Comparison of ENCODE assay signal across 14 cellular contexts in the genomic region with DNA sequence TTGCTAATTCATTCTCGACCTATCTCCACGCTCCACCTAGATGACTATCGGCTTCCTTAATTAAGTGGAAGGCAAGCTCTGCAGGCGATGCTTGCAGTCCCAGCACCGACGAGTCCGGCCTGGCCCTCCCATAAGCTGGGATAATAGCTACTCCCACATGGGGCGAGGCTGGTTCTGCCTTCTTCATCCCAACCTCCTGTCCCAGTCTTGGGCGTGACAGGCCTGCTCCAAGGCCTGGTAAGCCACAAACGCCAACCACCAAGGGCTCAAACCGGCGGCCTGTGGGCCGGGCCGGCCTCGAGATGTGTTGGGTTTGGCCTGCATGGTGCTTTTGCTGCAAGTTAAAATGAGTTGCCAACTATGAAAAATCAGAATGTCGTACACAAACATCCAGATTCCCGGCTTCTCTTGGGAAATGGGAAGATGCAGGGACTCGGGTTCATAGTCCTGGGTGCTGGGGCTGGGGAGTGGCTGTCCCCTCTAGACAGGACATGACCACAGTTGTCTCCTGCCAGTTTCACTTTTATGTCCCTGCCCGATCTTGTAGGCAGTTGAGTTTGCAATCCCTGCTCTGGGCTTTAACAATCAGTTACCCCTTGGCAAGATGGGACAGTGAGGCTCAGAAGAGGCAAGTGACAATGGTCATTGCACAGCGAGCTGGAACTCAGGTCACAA. TPM values are rescaled to one million over a fixed set of nuclear protein-coding genes. Genes with fewer than 3 reads are reported as not detected.
DNase-seq lines count a peak whose midpoint lies in the region; ATAC-seq and TF ChIP-seq lines count a peak whose summit lies in the region.
"Had no signal": no experiment of that assay in that cellular context is flagged by ENCODE, and none has a peak within 500 bp of the region (broad histone marks: within the 10 kb centered on the region; RNA-seq: fewer than 3 reads in every experiment).

No MANE protein-coding gene starts in this region.

- peak overlapping the region; percentile 60 for H3K27ac Mint-ChIP-seq in stimulated activated effector memory CD8-positive, alpha-beta T cell treated with anti-CD3 and anti-CD28 coated beads, Interleukin-12 subunit alpha, Interleukin-12 subunit beta, amount 100 ng/mL, for 72 hours
- H3K27ac Mint-ChIP-seq in activated CD8-positive, alpha-beta memory T cell treated with anti-CD3 and anti-CD28 coated beads, Interleukin-2, amount 10 ng/mL, durations not matched to agents 7 days and 5 days, result no peak overlapping the region
- H3K27ac Mint-ChIP-seq in activated naive CD8-positive, alpha-beta T cell treated with anti-CD3 and anti-CD28 coated beads for 36 hours, result no peak overlapping the region
- H3K27ac Mint-ChIP-seq: CD4-positive, alpha-beta T cell had no signal

- TF ChIP-seq CTCF in lower lobe of right lung (IDR thresholded peaks at IDR 0.05), result no peak

- no peak overlapping the region for H3K4me3 Mint-ChIP-seq in stimulated activated effector memory CD8-positive, alpha-beta T cell treated with anti-CD3 and anti-CD28 coated beads, Interleukin-12 subunit alpha, Interleukin-12 subunit beta, amount 100 ng/mL, for 72 hours
- H3K4me3 Mint-ChIP-seq in activated CD8-positive, alpha-beta memory T cell treated with anti-CD3 and anti-CD28 coated beads, Interleukin-2, amount 10 ng/mL, durations not matched to agents 7 days and 5 days, result no peak overlapping the region
- H3K4me3 Mint-ChIP-seq in activated naive CD8-positive, alpha-beta T cell treated with anti-CD3 and anti-CD28 coated beads for 36 hours, result no peak overlapping the region
- H3K4me3 Mint-ChIP-seq: CD4-positive, alpha-beta T cell had no signal

- CTCF ChIA-PET in activated CD8-positive, alpha-beta memory T cell treated with anti-CD3 and anti-CD28 coated beads, Interleukin-2, amount 10 ng/mL, durations not matched to agents 7 days and 5 days (lab: Charles Lee), result no interaction called here

- no peaks in the 10 kb centered on the region for H3K79me2 ChIP-seq in ACC112 (ENCODE audit: control insufficient read depth, insufficient read depth, low read length, unreplicated experiment)

- peaks cover 45% of the 10 kb centered on the region for H3K4me1 Mint-ChIP-seq in stimulated activated effector memory CD8-positive, alpha-beta T cell treated with anti-CD3 and anti-CD28 coated beads, Interleukin-12 subunit alpha, Interleukin-12 subunit beta, amount 100 ng/mL, for 72 hours
- H3K4me1 Mint-ChIP-seq in activated CD8-positive, alpha-beta memory T cell treated with anti-CD3 and anti-CD28 coated beads, Interleukin-2, amount 10 ng/mL, durations not matched to agents 7 days and 5 days, result peaks cover 12% of the 10 kb centered on the region
- H3K4me1 Mint-ChIP-seq in activated naive CD8-positive, alpha-beta T cell treated with anti-CD3 and anti-CD28 coated beads for 36 hours, result peaks cover 15% of the 10 kb centered on the region

- peak overlapping the region; percentile 61; the same call in 1 of the 2 replicates for H3K27ac ChIP-seq in ACC112 (ENCODE audit: low read depth, low read length)
- H3K27ac ChIP-seq in lower lobe of right lung, result peak overlapping the region; percentile 54

- no peak for DNase-seq in adipocyte (ENCODE audit: low read depth)
- peak; percentile 64 for DNase-seq in lower lobe of right lung
- DNase-seq in stimulated activated effector memory CD8-positive, alpha-beta T cell treated with anti-CD3 and anti-CD28 coated beads, Interleukin-12 subunit alpha, Interleukin-12 subunit beta, amount 100 ng/mL, for 72 hours (ENCODE audit: low spot score in 2 of 2), result no peak
- DNase-seq in activated CD8-positive, alpha-beta memory T cell treated with anti-CD3 and anti-CD28 coated beads, Interleukin-2, amount 10 ng/mL, durations not matched to agents 7 days and 5 days, result no peak
- DNase-seq in activated CD4-positive, alpha-beta T cell treated with anti-CD3 and anti-CD28 coated beads for 1 hour, result no peak
- no peak for DNase-seq in activated naive CD8-positive, alpha-beta T cell treated with anti-CD3 and anti-CD28 coated beads for 36 hours
- DNase-seq: activated CD4-positive, alpha-beta T cell treated with anti-CD3 and anti-CD28 coated beads, Interleukin-2, amount 50 U/mL, for 1 hour; activated naive CD4-positive, alpha-beta T cell treated with anti-CD3 and anti-CD28 coated beads, Interleukin-2, amount 50 U/mL, for 16 hours; activated T-cell treated with anti-CD3 and anti-CD28 coated beads for 4 hours; CD4-positive, alpha-beta T cell; NCI-H1105 had no signal

- H3K9me3 ChIP-seq in adipocyte (ENCODE audit: control insufficient read depth, low read length) (peaks cover 3% of the 10 kb centered on the region), lower lobe of right lung (no peaks in the 10 kb centered on the region)

- H3K27me3 ChIP-seq in ACC112 (ENCODE audit: insufficient read depth, low read length), result no peaks in the 10 kb centered on the region
- no peaks in the 10 kb centered on the region for H3K27me3 ChIP-seq in adipocyte (replicated peaks; ENCODE audit: control insufficient read depth, insufficient read depth, low read length)
- no peaks in the 10 kb centered on the region for H3K27me3 ChIP-seq in lower lobe of right lung (ENCODE audit: low read depth)

- peak overlapping the region; percentile 57 for H3K9ac ChIP-seq in adipocyte (ENCODE audit: low read length)

- H3K27me3 Mint-ChIP-seq in activated CD8-positive, alpha-beta memory T cell treated with anti-CD3 and anti-CD28 coated beads, Interleukin-2, amount 10 ng/mL, durations not matched to agents 7 days and 5 days, result no peaks in the 10 kb centered on the region
- peaks cover 5% of the 10 kb centered on the region for H3K27me3 Mint-ChIP-seq in activated naive CD8-positive, alpha-beta T cell treated with anti-CD3 and anti-CD28 coated beads for 36 hours

- H3K4me1 ChIP-seq in ACC112 (ENCODE audit: control insufficient read depth, insufficient read depth, low read length, unreplicated experiment), result peaks cover 36% of the 10 kb centered on the region
- H3K4me1 ChIP-seq in adipocyte (ENCODE audit: control insufficient read depth, insufficient read depth, low read length), result peaks cover 56% of the 10 kb centered on the region
- peaks cover 55% of the 10 kb centered on the region for H3K4me1 ChIP-seq in lower lobe of right lung

- ATAC-seq in lower lobe of right lung (no peak), GM21447 (IDR thresholded peaks at IDR 0.05; ENCODE audit: unreplicated experiment) (no peak)
- ATAC-seq in stimulated activated effector memory CD8-positive, alpha-beta T cell treated with anti-CD3 and anti-CD28 coated beads, Interleukin-12 subunit alpha, Interleukin-12 subunit beta, amount 100 ng/mL, for 72 hours, result no peak
- ATAC-seq in activated CD8-positive, alpha-beta memory T cell treated with anti-CD3 and anti-CD28 coated beads, Interleukin-2, amount 10 ng/mL, durations not matched to agents 7 days and 5 days, result no peak
- ATAC-seq: Panc1 had no signal

- no peaks in the 10 kb centered on the region for H3K9me3 Mint-ChIP-seq in stimulated activated effector memory CD8-positive, alpha-beta T cell treated with anti-CD3 and anti-CD28 coated beads, Interleukin-12 subunit alpha, Interleukin-12 subunit beta, amount 100 ng/mL, for 72 hours
- H3K9me3 Mint-ChIP-seq in activated CD8-positive, alpha-beta memory T cell treated with anti-CD3 and anti-CD28 coated beads, Interleukin-2, amount 10 ng/mL, durations not matched to agents 7 days and 5 days (ENCODE audit: low read depth), result peaks cover 2% of the 10 kb centered on the region
- no peaks in the 10 kb centered on the region for H3K9me3 Mint-ChIP-seq in activated naive CD8-positive, alpha-beta T cell treated with anti-CD3 and anti-CD28 coated beads for 36 hours
- H3K9me3 Mint-ChIP-seq: CD4-positive, alpha-beta T cell had no signal

- intact Hi-C loops in lower lobe of right lung (cut with DNase I), result no loop called here

- no peak overlapping the region for H2AFZ ChIP-seq in ACC112 (ENCODE audit: low read length, unreplicated experiment)

- no peaks in the 10 kb centered on the region for H3K36me3 Mint-ChIP-seq in stimulated activated effector memory CD8-positive, alpha-beta T cell treated with anti-CD3 and anti-CD28 coated beads, Interleukin-12 subunit alpha, Interleukin-12 subunit beta, amount 100 ng/mL, for 72 hours
- H3K36me3 Mint-ChIP-seq in activated CD8-positive, alpha-beta memory T cell treated with anti-CD3 and anti-CD28 coated beads, Interleukin-2, amount 10 ng/mL, durations not matched to agents 7 days and 5 days, result no peaks in the 10 kb centered on the region
- H3K36me3 Mint-ChIP-seq in activated naive CD8-positive, alpha-beta T cell treated with anti-CD3 and anti-CD28 coated beads for 36 hours, result no peaks in the 10 kb centered on the region

- H3K36me3 ChIP-seq in ACC112 (ENCODE audit: insufficient read depth, low read length) (no peaks in the 10 kb centered on the region), adipocyte (ENCODE audit: control insufficient read depth, insufficient read depth, low read length, severe bottlenecking) (no peaks in the 10 kb centered on the region), lower lobe of right lung (no peaks in the 10 kb centered on the region)

- H3K4me3 ChIP-seq in ACC112 (ENCODE audit: low read depth, low read length) (no peak overlapping the region), adipocyte (ENCODE audit: low read length) (no peak overlapping the region), lower lobe of right lung (no peak overlapping the region)

RNA-seq across cellular contexts. Expression of gene CEBPB, which starts 32.8 kb away (rescaled TPM):
- total RNA-seq in lower lobe of right lung, result 326 TPM
- total RNA-seq in activated CD8-positive, alpha-beta memory T cell treated with anti-CD3 and anti-CD28 coated beads, Interleukin-2, amount 10 ng/mL, durations not matched to agents 7 days and 5 days, result 10 to 100 TPM; 32.6 to 34.6 TPM
- total RNA-seq in activated naive CD8-positive, alpha-beta T cell treated with anti-CD3 and anti-CD28 coated beads for 36 hours, result 10 to 100 TPM; 36.4 to 37.7 TPM
